Comparison of ENCODE assay signal across 17 cellular contexts in genomic region chr1:226950316-226950715, GRCh38. TPM values are rescaled to one million over a fixed set of nuclear protein-coding genes. Genes with fewer than 3 reads are reported as not detected.
A peak's percentile ranks its signal among the peaks of the same experiment; 100 is the strongest.
DNase-seq lines count a peak whose midpoint lies in the region; ATAC-seq, FAIRE-seq and TF ChIP-seq lines count a peak whose summit lies in the region.
"Had no signal": no experiment of that assay in that cellular context is flagged by ENCODE, and none has a peak within 500 bp of the region (broad histone marks: within the 10 kb centered on the region; RNA-seq: fewer than 3 reads in every experiment).

No MANE protein-coding gene starts in this region.

- no peak for FAIRE-seq in A549 (lab: Jason Lieb, UNC)
- FAIRE-seq: D721Med, G401.6, GM12892, HTR-8/SVneo had no signal

- POLR2A ChIA-PET in A549 (lab: Yijun Ruan, JAX) (interaction anchor here (1.5 kb wide), 1 partner anchor 10 kb away, joined by 5 read pairs; the partner anchor contains the start of gene COQ8A), HEK293 (lab: Yijun Ruan, JAX) (interaction anchor here (0.9 to 2.1 kb wide), 2 partner anchors 9 to 10 kb away, joined by 4 to 11 read pairs; partner anchors contain the start of gene COQ8A)

- peaks cover 0 to 9% of the 10 kb centered on the region in 2 experiments; a peak in 1 of 3 replicates for H3K36me3 ChIP-seq in HEK293 (ENCODE audit: control insufficient read depth in 2 of 2, insufficient read depth in 1 of 2, low read length in 2 of 2)

- TF ChIP-seq EP300 in A549 (IDR thresholded peaks at IDR 0.05): no peak

- H3K4me3 ChIP-seq in A549 (no peak overlapping the region), HEK293 (ENCODE audit: low read depth, low read length) (no peak overlapping the region)

- H3K27ac ChIP-seq in A549 (no peak overlapping the region), HEK293 (ENCODE audit: extremely low read depth, low read depth, low read length) (no peak overlapping the region)

- CTCF ChIA-PET in A549 (lab: Yijun Ruan, JAX) (interaction anchor here (0.8 to 1.1 kb wide), 2 partner anchors 12 to 15 kb away, joined by 3 read pairs; no protein-coding TSS in a partner anchor), HEK293 (lab: Yijun Ruan, JAX) (interaction anchor here (0.7 kb wide), 1 partner anchor 322 kb away, joined by 4 read pairs; no protein-coding TSS in a partner anchor)

- ATAC-seq in A549 (no peak), GM18505 (IDR thresholded peaks at IDR 0.05; ENCODE audit: unreplicated experiment) (no peak)
- peak; percentile 36 to 44 for ATAC-seq in stimulated activated naive B cell treated with anti-CD40 and anti-IgM and Interleukin-4, amounts not matched to agents 10 μg/mL and 1 μg/mL and 100 μg/mL, for 72 hours (replicated peaks)
- ATAC-seq: CD8-positive, alpha-beta T cell had no signal

- 95% methylated on average over 1 of the region's 1 CpG for WGBS in A549 (ENCODE audit: missing lambda C conversion rate)

- H3K9me3 Mint-ChIP-seq in stimulated activated naive B cell treated with anti-CD40 and anti-IgM and Interleukin-4, amounts not matched to agents 10 μg/mL and 1 μg/mL and 100 μg/mL, for 72 hours: peaks cover 3 to 6% of the 10 kb centered on the region in 2 donors
- H3K9me3 Mint-ChIP-seq: CD8-positive, alpha-beta T cell had no signal

- H3K4me3 Mint-ChIP-seq in stimulated activated naive B cell treated with anti-CD40 and anti-IgM and Interleukin-4, amounts not matched to agents 10 μg/mL and 1 μg/mL and 100 μg/mL, for 72 hours: no peak overlapping the region
- H3K4me3 Mint-ChIP-seq: CD14-positive monocyte; CD8-positive, alpha-beta T cell had no signal

- TF ChIP-seq CTCF in A549 (IDR thresholded peaks at IDR 0.05): no peak
- TF ChIP-seq CTCF in HEK293 (tag by site-specific recombination; IDR thresholded peaks at IDR 0.05): no peak

- H3K36me3 Mint-ChIP-seq in stimulated activated naive B cell treated with anti-CD40 and anti-IgM and Interleukin-4, amounts not matched to agents 10 μg/mL and 1 μg/mL and 100 μg/mL, for 72 hours: peaks cover 5 to 25% of the 10 kb centered on the region in 2 donors

- no peak for TF ChIP-seq POLR2A in A549 (IDR thresholded peaks at IDR 0.05; ENCODE audit: low read length)
- TF ChIP-seq POLR2A in GM18505 (IDR thresholded peaks at IDR 0.05; ENCODE audit: borderline replicate concordance, extremely low read depth, insufficient read depth, insufficient read length): no peak

- TF ChIP-seq RAD21 in A549 (conservative IDR thresholded peaks at IDR 0.05 in 1 of 2, IDR thresholded peaks at IDR 0.05 in 1 of 2): no peak

- no peak overlapping the region for H3K4me2 ChIP-seq in A549

- peaks cover 41 to 76% of the 10 kb centered on the region in 2 donors for H3K4me1 Mint-ChIP-seq in stimulated activated naive B cell treated with anti-CD40 and anti-IgM and Interleukin-4, amounts not matched to agents 10 μg/mL and 1 μg/mL and 100 μg/mL, for 72 hours

- DNase-seq in A549 (ENCODE audit: low read depth in 1 of 2, low spot score in 1 of 2): no peak
- peak; percentile 19 for DNase-seq in fibroblast of peridontal ligament (ENCODE audit: extremely low read depth)
- DNase-seq in stimulated activated naive B cell treated with anti-CD40 and anti-IgM and Interleukin-4, amounts not matched to agents 10 μg/mL and 1 μg/mL and 100 μg/mL, for 72 hours: no peak
- no peak for DNase-seq in activated gamma-delta T cell (lab: John Stamatoyannopoulos, UW)
- DNase-seq: CD8-positive, alpha-beta T cell; COR-L47; DMS153; DMS79 treated with DMSO at 0.1 percent for 48 hours; EL; HCEC 1CT had no signal

- no peaks in the 10 kb centered on the region for H3K9me3 ChIP-seq in A549
- H3K9me3 ChIP-seq in HEK293 (ENCODE audit: control insufficient read depth, insufficient read depth, low read depth, low read length): no peaks in the 10 kb centered on the region

- H3K27me3 Mint-ChIP-seq in stimulated activated naive B cell treated with anti-CD40 and anti-IgM and Interleukin-4, amounts not matched to agents 10 μg/mL and 1 μg/mL and 100 μg/mL, for 72 hours: no peaks in the 10 kb centered on the region

- H3K4me1 ChIP-seq in A549 (peaks cover 2% of the 10 kb centered on the region; the same call in 1 of the 3 replicates), HEK293 (ENCODE audit: control insufficient read depth, insufficient read depth, low read length) (no peaks in the 10 kb centered on the region)

- H3K27ac Mint-ChIP-seq in stimulated activated naive B cell treated with anti-CD40 and anti-IgM and Interleukin-4, amounts not matched to agents 10 μg/mL and 1 μg/mL and 100 μg/mL, for 72 hours: peak overlapping the region; percentile 25
- H3K27ac Mint-ChIP-seq: CD8-positive, alpha-beta T cell had no signal

TF ChIP-seq in A549, 52 proteins besides CTCF, POLR2A, EP300 and RAD21:
- TF ChIP-seq ZFP36 (IDR thresholded peaks at IDR 0.05; ENCODE audit: borderline replicate concordance, partially characterized antibody) (peak; percentile 17), KDM1A (IDR thresholded peaks at IDR 0.05; ENCODE audit: low read depth) (peak; percentile 32; the same call in 1 of the 2 replicates), KDM5A (IDR thresholded peaks at IDR 0.05) (no peak)

TF ChIP-seq in HEK293, 187 proteins besides CTCF, POLR2A, EP300 and RAD21:
- TF ChIP-seq ZNF221 (tag by site-specific recombination; IDR thresholded peaks at IDR 0.05; ENCODE audit: borderline replicate concordance): no peak
- no peak for TF ChIP-seq SP7 (tag by site-specific recombination; IDR thresholded peaks at IDR 0.05)
- TF ChIP-seq ZFP69B (tag by site-specific recombination; IDR thresholded peaks at IDR 0.05): no peak
- TF ChIP-seq ZNF768 (tag by site-specific recombination; IDR thresholded peaks at IDR 0.05): peak; percentile 98
- TF ChIP-seq KLF1 (tag by site-specific recombination; IDR thresholded peaks at IDR 0.05): no peak
- TF ChIP-seq ZNF280D (tag by site-specific recombination; IDR thresholded peaks at IDR 0.05): peak; percentile 56; the same call in 1 of the 2 replicates
- no peak for TF ChIP-seq ZFP37 (tag by site-specific recombination; IDR thresholded peaks at IDR 0.05)
- TF ChIP-seq FEZF1 (tag by site-specific recombination; IDR thresholded peaks at IDR 0.05): no peak
- no peak for TF ChIP-seq ZNF146 (tag by site-specific recombination; IDR thresholded peaks at IDR 0.05)
- TF ChIP-seq HOXC10 (CRISPR knock-in tag; IDR thresholded peaks at IDR 0.05): no peak
- no peak for TF ChIP-seq SALL2 (tag by site-specific recombination; IDR thresholded peaks at IDR 0.05; ENCODE audit: borderline replicate concordance)
- TF ChIP-seq ZNF76 (tag by site-specific recombination; IDR thresholded peaks at IDR 0.05; ENCODE audit: borderline replicate concordance, low read depth): no peak
- TF ChIP-seq ZNF560 (tag by site-specific recombination; IDR thresholded peaks at IDR 0.05; ENCODE audit: borderline replicate concordance): no peak
- TF ChIP-seq ZNF248 (tag by site-specific recombination; IDR thresholded peaks at IDR 0.05): no peak

RNA-seq across cellular contexts. Expression of gene COQ8A, which starts 10.2 kb away (rescaled TPM):
- polyA plus RNA-seq in A549 (2011; rRNA removed) (10.8 and 11.1 TPM in 2 replicates), A549 (2017; fragmentation: RNase III; extraction: RNeasy Plus Mini Kit Qiagen cat#74134 plus additional on column Dnase treatment) (12.4 to 14.0 TPM (median 13.3 TPM) in 3 replicates)
- polyA plus RNA-seq in A549 (2012; cell fraction: cytosol; rRNA removed): 14.3 and 18.2 TPM in 2 replicates
- polyA plus RNA-seq in A549 (2012; cell fraction: nucleus; rRNA removed): 36.0 and 43.4 TPM in 2 replicates
- polyA minus RNA-seq in A549 (2011; rRNA and poly(A)+ RNA removed): 7.9 TPM in 2 replicates

Comparison
In these comparisons a context has a peak if more than half of its experiments do, and no peak if none do; other contexts are left out.
1. ATAC-seq: peak in stimulated activated naive B cell treated with anti-CD40 and anti-IgM and Interleukin-4, amounts not matched to agents 10 μg/mL and 1 μg/mL and 100 μg/mL, for 72 hours (2 of 2); none in A549 (0 of 2) and GM18505 (single experiment).